11 cellular contexts compared by ENCODE assay signal in the genomic region with DNA sequence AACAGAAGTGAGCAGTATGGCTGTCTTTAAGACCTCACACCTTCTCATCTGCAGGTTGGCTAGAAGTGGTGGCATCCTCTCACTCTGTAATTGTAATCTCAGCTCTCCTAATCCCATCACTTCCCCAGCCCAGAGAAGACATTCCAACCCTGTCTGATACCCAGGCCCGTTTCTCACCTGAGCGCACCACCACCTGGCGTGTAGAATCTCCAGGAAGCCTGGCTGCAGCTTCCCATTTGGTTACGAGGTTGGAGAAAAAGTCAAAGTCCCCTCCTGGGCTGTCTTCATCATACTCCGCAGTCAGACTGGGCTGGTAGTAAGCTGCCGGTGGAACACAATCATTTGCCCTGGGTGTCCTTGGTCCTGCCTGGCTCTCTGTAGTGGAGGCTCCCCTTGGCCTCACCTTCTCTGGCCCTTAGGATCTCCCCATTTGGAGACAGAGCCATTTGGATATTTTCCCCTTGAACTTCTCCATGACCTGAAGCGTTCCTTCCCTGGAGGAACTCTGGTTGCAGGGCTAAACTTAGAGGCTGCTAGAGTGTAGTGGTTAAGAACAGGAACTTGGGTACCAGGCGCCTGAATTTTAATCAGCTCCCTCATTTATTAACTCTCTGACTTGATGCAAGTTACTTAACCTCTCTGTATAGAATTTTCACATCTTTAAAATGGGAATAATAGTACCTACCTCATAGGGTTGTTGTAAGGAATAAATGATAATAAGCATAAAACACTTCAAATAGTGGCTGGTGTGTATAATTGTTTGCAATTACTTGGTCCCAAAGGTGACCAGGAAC. TPM values are rescaled to one million over a fixed set of nuclear protein-coding genes. Genes with fewer than 3 reads are reported as not detected.
DNase-seq lines count a peak whose midpoint lies in the region; ATAC-seq, FAIRE-seq and TF ChIP-seq lines count a peak whose summit lies in the region.
"Had no signal": no experiment of that assay in that cellular context is flagged by ENCODE, and none has a peak within 500 bp of the region (broad histone marks: within the 10 kb centered on the region; RNA-seq: fewer than 3 reads in every experiment).

No MANE protein-coding gene starts in this region.

- BruUV-seq in Panc1 (replicated peaks; lab: Mats Ljungman, UMichigan): no TSS peak

- H3K4me1 ChIP-seq in Panc1 (ENCODE audit: control insufficient read depth, insufficient read depth, low read length) (peaks cover 16% of the 10 kb centered on the region), skeletal muscle satellite cell (ENCODE audit: control insufficient read depth, insufficient read depth, low read length) (peaks cover 18% of the 10 kb centered on the region), right atrium auricular region (peaks cover 0 to 51% of the 10 kb centered on the region in 2 donors)

- peaks cover 10% of the 10 kb centered on the region for H3K9me3 Mint-ChIP-seq in dendritic cell treated with granulocyte-macrophage colony-stimulating factor and Interleukin-4, amounts not matched to agents 40 ng/mL and 50 ng/mL, for 4 days

- no peak overlapping the region for H3K4me3 Mint-ChIP-seq in dendritic cell treated with granulocyte-macrophage colony-stimulating factor and Interleukin-4, amounts not matched to agents 40 ng/mL and 50 ng/mL, for 4 days

- no peaks in the 10 kb centered on the region for H3K27me3 Mint-ChIP-seq in dendritic cell treated with granulocyte-macrophage colony-stimulating factor and Interleukin-4, amounts not matched to agents 40 ng/mL and 50 ng/mL, for 4 days

- peaks cover 63% of the 10 kb centered on the region for H3K36me3 Mint-ChIP-seq in dendritic cell treated with granulocyte-macrophage colony-stimulating factor and Interleukin-4, amounts not matched to agents 40 ng/mL and 50 ng/mL, for 4 days (ENCODE audit: low read depth)

- H3K27me3 ChIP-seq in Panc1 (ENCODE audit: control insufficient read depth, insufficient read depth, low read length) (no peaks in the 10 kb centered on the region), skeletal muscle satellite cell (ENCODE audit: control insufficient read depth, insufficient read depth, low read length) (no peaks in the 10 kb centered on the region), right atrium auricular region (no peaks in the 10 kb centered on the region)

- TF ChIP-seq CTCF in GM13977 (IDR thresholded peaks at IDR 0.05; ENCODE audit: extremely low read depth, insufficient read depth, missing control alignments) (no peak), Panc1 (IDR thresholded peaks at IDR 0.05) (no peak), D721Med (IDR thresholded peaks at IDR 0.05; ENCODE audit: insufficient read depth, missing control alignments) (no peak), right atrium auricular region (IDR thresholded peaks at IDR 0.05) (no peak)

- in situ Hi-C loops in GM13977 (cut with MboI; ENCODE audit: low pct_unique_long_range_greater_than_20kb, low sequenced_read_pairs, unreplicated experiment) (no loop called here), Panc1 (cut with HindIII; ENCODE audit: low pct_unique_long_range_greater_than_20kb, low sequenced_read_pairs) (no loop called here)

- ATAC-seq in Panc1: no peak
- no peak for ATAC-seq in HG03280 (IDR thresholded peaks at IDR 0.05; ENCODE audit: unreplicated experiment)
- ATAC-seq: Right ventricle myocardium inferior had no signal

- H3K4me1 Mint-ChIP-seq in dendritic cell treated with granulocyte-macrophage colony-stimulating factor and Interleukin-4, amounts not matched to agents 40 ng/mL and 50 ng/mL, for 4 days (ENCODE audit: low read depth): peaks cover 75% of the 10 kb centered on the region

- CTCF ChIA-PET in Panc1 (lab: Charles Lee): interaction anchor here (1.3 kb wide), 1 partner anchor 107 kb away, joined by 3 read pairs; no protein-coding TSS in a partner anchor

- H3K27ac Mint-ChIP-seq in dendritic cell treated with granulocyte-macrophage colony-stimulating factor and Interleukin-4, amounts not matched to agents 40 ng/mL and 50 ng/mL, for 4 days: peak overlapping the region; percentile 17

- peak overlapping the region; percentile 94 for H3K9ac ChIP-seq in skeletal muscle satellite cell (ENCODE audit: low read depth, low read length)

- DNase-seq in GM13977 (ENCODE audit: low spot score): peak; percentile 5
- no peak for DNase-seq in Panc1 (ENCODE audit: low read depth, low spot score)
- no peak for DNase-seq in urothelium cell line (ENCODE audit: low spot score)
- no peak for DNase-seq in D721Med (ENCODE audit: insufficient read length, low spot score)
- DNase-seq in right atrium auricular region (ENCODE audit: low spot score): no peak
- DNase-seq: kidney glomerular epithelial cell, NCI-H1436 treated with DMSO at 0.1 percent for 48 hours had no signal

- POLR2A ChIA-PET in Panc1 (lab: Charles Lee): interaction anchor here (0.6 kb wide), 1 partner anchor 45 kb away, joined by 3 read pairs; no protein-coding TSS in a partner anchor

- peak overlapping the region; percentile 94 for H3K4me2 ChIP-seq in skeletal muscle satellite cell (ENCODE audit: low read length)

- H3K4me3 ChIP-seq in Panc1 (ENCODE audit: low read depth in 2 of 2, low read length in 2 of 2) (peak overlapping the region in 1 of 2 experiments; percentile 93; a peak in 2 of 4 replicates), skeletal muscle satellite cell (ENCODE audit: low read length) (peak overlapping the region; percentile 79), right atrium auricular region (no peak overlapping the region)

- no peak for FAIRE-seq in urothelium cell line (lab: Jason Lieb, UNC)
- no peak for FAIRE-seq in D721Med (lab: Jason Lieb, UNC)

- H3K9me3 ChIP-seq in Panc1 (ENCODE audit: control insufficient read depth, insufficient read depth, low read depth, low read length) (no peaks in the 10 kb centered on the region), skeletal muscle satellite cell (replicated peaks; ENCODE audit: low read length) (no peaks in the 10 kb centered on the region), right atrium auricular region (no peaks in the 10 kb centered on the region)

- H3K36me3 ChIP-seq in Panc1 (ENCODE audit: control insufficient read depth, insufficient read depth, low read length) (peaks cover 7% of the 10 kb centered on the region; the same call in 1 of the 2 replicates), skeletal muscle satellite cell (ENCODE audit: insufficient read depth, low read length) (peaks cover 47% of the 10 kb centered on the region), right atrium auricular region (peaks cover 54% of the 10 kb centered on the region)

- intact Hi-C loops in Panc1 (cut with micrococcal nuclease; ENCODE audit: unreplicated experiment): no loop called here
- intact Hi-C loops in dendritic cell treated with granulocyte-macrophage colony-stimulating factor and Interleukin-4, amounts not matched to agents 40 ng/mL and 50 ng/mL, for 4 days (cut with micrococcal nuclease): no loop called here

- H3K27ac ChIP-seq in Panc1 (ENCODE audit: low read length): peak overlapping the region; percentile 96; the same call in 1 of the 2 replicates
- H3K27ac ChIP-seq in right atrium auricular region: peak overlapping the region in 1 of 2 donors; percentile 99

RNA-seq across cellular contexts. Expression of a gene that starts 1.8 kb away (rescaled TPM):
- 54.2 TPM for total RNA-seq in Panc1 (2021; ENCODE audit: unreplicated experiment)
- polyA plus RNA-seq in Panc1 (2012; ENCODE audit: insufficient read length): 49.1 TPM
- total RNA-seq in skeletal muscle satellite cell (2012; rRNA removed): 8.4 and 15.9 TPM in 2 replicates
- total RNA-seq in right atrium auricular region: 10 to 100 TPM; 49.2 to 55.1 TPM

RNA-seq across cellular contexts. Expression of a gene that starts 11.0 kb away (rescaled TPM):
- 37.6 TPM for total RNA-seq in Panc1 (2021; ENCODE audit: unreplicated experiment)
- polyA plus RNA-seq in Panc1 (2012; ENCODE audit: insufficient read length): 31.2 TPM
- 28.6 and 28.9 TPM in 2 replicates for total RNA-seq in skeletal muscle satellite cell (2012; rRNA removed)
- total RNA-seq in right atrium auricular region: 10 to 100 TPM; 16.3 to 23.0 TPM

RNA-seq across cellular contexts. Expression of a gene that starts 11.3 kb away (rescaled TPM):
- total RNA-seq in Panc1 (2021; ENCODE audit: unreplicated experiment): 1.0 TPM
- 1.6 TPM for polyA plus RNA-seq in Panc1 (2012; ENCODE audit: insufficient read length)
- total RNA-seq in skeletal muscle satellite cell (2012; rRNA removed): 1.5 and 3.3 TPM in 2 replicates
- total RNA-seq in right atrium auricular region: 1 to 10 TPM in 1 of 2 donors, under 1 TPM in 1; 0.48 to 1.4 TPM

RNA-seq across cellular contexts. Expression of a gene that starts 42.0 kb away (rescaled TPM):
- total RNA-seq in Panc1 (2021; ENCODE audit: unreplicated experiment) (0.31 TPM), right atrium auricular region (10 to 100 TPM in 1 of 2 donors, 1 to 10 TPM in 1; 6.0 to 10.1 TPM)
- polyA plus RNA-seq in Panc1 (2012; ENCODE audit: insufficient read length): 0.21 TPM
- 1.3 and 1.8 TPM in 2 replicates for total RNA-seq in skeletal muscle satellite cell (2012; rRNA removed)
